Comparison of ENCODE assay signal across 8 cellular contexts in the genomic region with DNA sequence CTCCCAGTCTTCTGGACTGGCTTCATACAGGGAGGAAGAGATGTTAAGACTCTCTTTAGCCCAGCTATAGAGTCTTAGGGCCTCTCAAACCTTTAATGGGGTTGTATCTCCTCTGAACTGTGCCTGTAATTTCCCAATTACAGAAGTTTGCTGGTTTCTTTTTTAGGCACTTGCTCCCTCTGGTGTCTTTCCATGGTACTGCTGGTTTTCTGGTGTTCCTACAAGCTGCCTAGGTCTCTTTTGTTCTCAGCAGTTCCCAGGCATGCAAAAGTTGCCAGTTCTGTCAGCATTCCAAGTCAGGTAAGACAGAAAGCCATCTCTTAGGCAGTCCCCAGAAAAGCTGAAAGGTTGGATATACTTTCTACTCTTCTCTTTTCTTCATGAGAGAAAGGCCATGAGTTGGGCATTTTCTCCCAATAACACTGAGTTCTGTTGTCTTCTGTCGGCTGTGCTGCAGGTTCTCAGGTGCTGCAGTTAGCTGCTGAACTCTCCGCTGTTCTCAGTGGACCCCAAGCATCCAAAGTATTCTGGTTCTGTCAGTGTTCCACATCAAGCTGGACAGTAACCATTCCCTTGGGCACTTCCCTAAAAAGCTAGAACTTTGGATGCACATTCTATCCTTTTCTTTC. TPM values are rescaled to one million over a fixed set of nuclear protein-coding genes. Genes with fewer than 3 reads are reported as not detected.
DNase-seq lines count a peak whose midpoint lies in the region; TF ChIP-seq lines count a peak whose summit lies in the region.

No MANE protein-coding gene starts in this region.

- no peak for TF ChIP-seq EP300 in transverse colon (IDR thresholded peaks at IDR 0.05; ENCODE audit: low read depth)

- no peak for TF ChIP-seq POLR2A in transverse colon (IDR thresholded peaks at IDR 0.05)

- H3F3A ChIP-seq in Loucy (ENCODE audit: low read depth) (no peaks in the 10 kb centered on the region), SU-DHL-6 (ENCODE audit: insufficient read depth) (no peaks in the 10 kb centered on the region)

- no peak for DNase-seq in right atrium auricular region (ENCODE audit: low spot score)
- no peak for DNase-seq in cardiac septum (ENCODE audit: low spot score)
- DNase-seq in central memory CD4-positive, alpha-beta T cell, result peak; percentile 18
- peak; percentile 71 for DNase-seq in mesenchymal stem cell
- DNase-seq in transverse colon, result peak; percentile 63
- DNase-seq in KG1 (lab: John Stamatoyannopoulos, UW), result no peak

- H3K4me1 ChIP-seq in right atrium auricular region (no peaks in the 10 kb centered on the region), Loucy (ENCODE audit: insufficient read depth, low read length, poor library complexity, severe bottlenecking) (no peaks in the 10 kb centered on the region), mesenchymal stem cell (ENCODE audit: control insufficient read depth, insufficient read depth, low read depth, low read length) (no peaks in the 10 kb centered on the region), transverse colon (peaks cover 0 to 14% (median 0%) of the 10 kb centered on the region in 4 donors)

- no peak overlapping the region for H3K18ac ChIP-seq in mesenchymal stem cell (ENCODE audit: low read depth in 1 of 2, low read length in 2 of 2)

- H3K4ac ChIP-seq in mesenchymal stem cell (ENCODE audit: low read depth in 1 of 2, low read length in 2 of 2), result no peak overlapping the region

- H3K79me1 ChIP-seq in mesenchymal stem cell (replicated peaks; ENCODE audit: low read length, poor library complexity, severe bottlenecking), result peaks cover 14% of the 10 kb centered on the region

- in situ Hi-C loops in transverse colon (cut with MboI; ENCODE audit: low pct_ligation_motif_present in 1 of 4, low pct_unique_long_range_greater_than_20kb in 1 of 4, low sequenced_read_pairs in 3 of 4), result no loop called here

- no peaks in the 10 kb centered on the region for H3K27me3 ChIP-seq in right atrium auricular region
- no peaks in the 10 kb centered on the region for H3K27me3 ChIP-seq in Loucy (ENCODE audit: insufficient read depth, low read length, poor library complexity, severe bottlenecking)
- no peaks in the 10 kb centered on the region for H3K27me3 ChIP-seq in SU-DHL-6 (ENCODE audit: low read length)
- H3K27me3 ChIP-seq in mesenchymal stem cell (ENCODE audit: control insufficient read depth in 1 of 2, insufficient read depth in 1 of 2, low read length in 2 of 2), result no peaks in the 10 kb centered on the region
- no peaks in the 10 kb centered on the region for H3K27me3 ChIP-seq in transverse colon

- no peak overlapping the region for H4K91ac ChIP-seq in mesenchymal stem cell (ENCODE audit: low read length)

- H3K27ac ChIP-seq in right atrium auricular region (no peak overlapping the region), SU-DHL-6 (ENCODE audit: low read depth, low read length) (no peak overlapping the region), mesenchymal stem cell (ENCODE audit: low read length, poor library complexity, severe bottlenecking) (no peak overlapping the region), transverse colon (no peak overlapping the region)

- H3K4me2 ChIP-seq in Loucy (ENCODE audit: low read depth, low read length, poor library complexity, severe bottlenecking) (no peak overlapping the region), SU-DHL-6 (ENCODE audit: low read depth, low read length, poor library complexity, severe bottlenecking) (no peak overlapping the region), mesenchymal stem cell (ENCODE audit: low read length, poor library complexity, severe bottlenecking) (no peak overlapping the region)

- H2BK15ac ChIP-seq in mesenchymal stem cell (ENCODE audit: low read depth, poor library complexity, severe bottlenecking), result no peak overlapping the region

- no peak overlapping the region for H3K4me3 ChIP-seq in right atrium auricular region
- H3K4me3 ChIP-seq in Loucy (ENCODE audit: low read length, poor library complexity, severe bottlenecking), result no peak overlapping the region
- H3K4me3 ChIP-seq in SU-DHL-6 (ENCODE audit: insufficient read depth, low read length, poor library complexity, severe bottlenecking), result no peak overlapping the region
- no peak overlapping the region for H3K4me3 ChIP-seq in mesenchymal stem cell (ENCODE audit: insufficient read depth in 1 of 2, low read depth in 1 of 2, low read length in 2 of 2)
- H3K4me3 ChIP-seq in transverse colon, result no peak overlapping the region

- peaks cover 0 to 25% of the 10 kb centered on the region in 2 donors for H3K9me3 ChIP-seq in right atrium auricular region
- H3K9me3 ChIP-seq in Loucy (ENCODE audit: insufficient read depth, low read depth, low read length), result 0 out of 2 replicates have a peak, but pooled peaks cover 5% of the 10 kb centered on the region
- no peaks in the 10 kb centered on the region for H3K9me3 ChIP-seq in SU-DHL-6 (ENCODE audit: insufficient read depth, low read length)
- H3K9me3 ChIP-seq in mesenchymal stem cell (ENCODE audit: control insufficient read depth, low read length), result peaks cover 15% of the 10 kb centered on the region
- peaks cover 0 to 6% of the 10 kb centered on the region in 2 donors for H3K9me3 ChIP-seq in transverse colon

- H3K14ac ChIP-seq in mesenchymal stem cell (ENCODE audit: low read length in 2 of 2), result no peak overlapping the region

- peak; percentile 13 to 57 for TF ChIP-seq CTCF in right atrium auricular region (IDR thresholded peaks at IDR 0.05)
- peak; percentile 84 for TF ChIP-seq CTCF in Loucy (conservative IDR thresholded peaks at IDR 0.05; ENCODE audit: low read length)
- peak; percentile 49 for TF ChIP-seq CTCF in SU-DHL-6 (IDR thresholded peaks at IDR 0.05; ENCODE audit: insufficient read depth, low read length, poor library complexity, severe bottlenecking)
- peak; percentile 59 to 71 (median 65) for TF ChIP-seq CTCF in transverse colon (IDR thresholded peaks at IDR 0.05)

- H4K8ac ChIP-seq in mesenchymal stem cell (ENCODE audit: low read length), result no peak overlapping the region

- H3K79me2 ChIP-seq in Loucy (ENCODE audit: insufficient read depth, low read length), result no peaks in the 10 kb centered on the region
- H3K79me2 ChIP-seq in SU-DHL-6 (ENCODE audit: insufficient read depth, low read length), result no peaks in the 10 kb centered on the region

- H3K23ac ChIP-seq in mesenchymal stem cell (ENCODE audit: low read length in 2 of 2), result no peak overlapping the region

- H3K9me2 ChIP-seq in Loucy (replicated peaks; ENCODE audit: low read depth, low read length) (no peaks in the 10 kb centered on the region), SU-DHL-6 (replicated peaks; ENCODE audit: insufficient read depth, low read length) (no peaks in the 10 kb centered on the region)

- no peak overlapping the region for H2BK5ac ChIP-seq in mesenchymal stem cell (ENCODE audit: low read depth, low read length, poor library complexity, severe bottlenecking)

- no peak overlapping the region for H2BK120ac ChIP-seq in mesenchymal stem cell (ENCODE audit: low read depth, low read length)

- no peak overlapping the region for H3K9ac ChIP-seq in Loucy (ENCODE audit: low read depth, low read length, poor library complexity, severe bottlenecking)
- H3K9ac ChIP-seq in SU-DHL-6 (ENCODE audit: low read length), result no peak overlapping the region
- no peak overlapping the region for H3K9ac ChIP-seq in mesenchymal stem cell (ENCODE audit: low read length)

- 95% methylated on average over 2 of the region's 2 CpGs for WGBS in mesenchymal stem cell
- 87% methylated on average over 2 of the region's 2 CpGs; no CpG with 5 or more reads in 1 of the 2 donors for WGBS in transverse colon (ENCODE audit: low coverage in 1 of 2), 2 donors

- H4K20me1 ChIP-seq in Loucy (ENCODE audit: insufficient read depth, low read length, poor library complexity, severe bottlenecking), result no peaks in the 10 kb centered on the region
- H4K20me1 ChIP-seq in SU-DHL-6 (ENCODE audit: low read depth, low read length), result no peaks in the 10 kb centered on the region

- peaks cover 3% of the 10 kb centered on the region for H3K36me3 ChIP-seq in right atrium auricular region
- no peaks in the 10 kb centered on the region for H3K36me3 ChIP-seq in Loucy (ENCODE audit: insufficient read depth, low read length)
- H3K36me3 ChIP-seq in SU-DHL-6 (ENCODE audit: low read length), result no peaks in the 10 kb centered on the region
- H3K36me3 ChIP-seq in mesenchymal stem cell (ENCODE audit: control insufficient read depth in 1 of 2, insufficient read depth in 2 of 2, low read depth in 1 of 2, low read length in 2 of 2), result peaks cover 4 to 24% of the 10 kb centered on the region in 2 experiments
- peaks cover 0 to 7% (median 0%) of the 10 kb centered on the region in 4 donors for H3K36me3 ChIP-seq in transverse colon

- intact Hi-C loops in cardiac septum (cut with DNase I), result no loop called here
- intact Hi-C loops in transverse colon (cut with DNase I; ENCODE audit: low total_unique reads), result no loop called here

- peak overlapping the region; percentile 56 for H2AFZ ChIP-seq in Loucy (ENCODE audit: low read length)
- H2AFZ ChIP-seq in SU-DHL-6 (ENCODE audit: low read depth, low read length, severe bottlenecking), result no peak overlapping the region
- no peak overlapping the region for H2AFZ ChIP-seq in mesenchymal stem cell (ENCODE audit: low read depth, low read length)

- H2BK12ac ChIP-seq in mesenchymal stem cell (ENCODE audit: low read length in 2 of 2), result no peak overlapping the region

- no peak overlapping the region for H2AK5ac ChIP-seq in mesenchymal stem cell (ENCODE audit: low read length, severe bottlenecking)

RNA-seq across cellular contexts. Expression of a gene that starts 54.4 kb away (rescaled TPM):
- total RNA-seq in right atrium auricular region (10 to 100 TPM in 1 of 2 donors, 1 to 10 TPM in 1; 3.6 to 24.3 TPM), cardiac septum (17.7 TPM), transverse colon (10 to 100 TPM in 3 of 4 donors, 1 to 10 TPM in 1; 6.4 to 39.6 (median 14.3) TPM)
- polyA plus RNA-seq in mesenchymal stem cell (2013, experiment 1 of 2), result 0.17 TPM
- polyA plus RNA-seq in mesenchymal stem cell (2013, experiment 2 of 2), result 0.15 TPM

RNA-seq across cellular contexts. Expression of a gene that starts 54.7 kb away (rescaled TPM):
- total RNA-seq in right atrium auricular region (10 to 100 TPM in 1 of 2 donors, 1 to 10 TPM in 1; 9.4 to 12.6 TPM), cardiac septum (9.0 TPM), transverse colon (10 to 100 TPM; 17.2 to 42.6 (median 31.9) TPM)
- 34.5 TPM for polyA plus RNA-seq in mesenchymal stem cell (2013, experiment 1 of 2)
- polyA plus RNA-seq in mesenchymal stem cell (2013, experiment 2 of 2), result 37.7 TPM

Comparison
In these comparisons a context has a peak if more than half of its experiments do, and no peak if none do; other contexts are left out.
1. DNase-seq: peak in central memory CD4-positive, alpha-beta T cell (single experiment), mesenchymal stem cell (single experiment) and transverse colon (single experiment); none in right atrium auricular region (single experiment), cardiac septum (single experiment) and KG1 (single experiment).
2. Peak in every context shown above with its lines, with median percentiles within 50 percentile points of each other: CTCF ChIP-seq.